In the genomic region with DNA sequence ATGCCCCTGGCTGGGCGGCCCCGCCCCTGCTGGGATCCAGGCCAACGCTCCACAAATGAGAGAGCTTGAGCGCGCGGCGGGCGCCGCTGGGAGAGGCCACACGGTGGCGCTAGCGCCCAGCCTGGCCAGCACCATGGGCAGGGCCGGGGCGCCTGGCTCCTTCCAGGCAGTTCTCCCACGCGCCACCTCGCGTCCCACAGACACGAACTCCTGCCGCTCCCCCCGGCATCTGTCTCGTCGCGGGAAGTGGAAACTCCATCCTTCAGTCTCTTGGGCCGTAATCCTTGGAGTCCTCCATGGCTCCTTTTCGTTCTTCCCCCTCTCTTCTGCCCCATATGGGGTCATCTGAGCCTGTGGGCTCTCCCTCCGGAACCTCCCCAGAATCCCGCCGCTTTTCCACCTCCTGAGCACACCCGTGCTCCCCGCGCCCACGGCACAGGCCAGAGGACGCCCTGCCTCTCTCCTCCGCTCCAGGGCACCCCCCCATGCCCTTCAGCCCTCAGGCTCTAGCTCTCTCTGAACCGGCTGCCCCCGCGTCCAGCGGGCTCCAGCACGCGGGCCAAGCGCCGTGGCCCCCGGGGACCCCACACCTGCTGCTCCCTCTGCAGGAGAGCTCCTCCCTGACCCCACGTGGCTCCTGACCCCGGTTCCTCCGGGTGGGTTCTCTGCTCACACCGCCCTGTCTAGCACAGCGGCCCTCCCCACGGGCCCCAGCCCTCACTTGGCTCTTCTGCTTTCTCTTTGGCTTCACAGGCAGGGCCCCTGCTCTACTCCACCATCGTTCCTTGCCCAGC, we compare ENCODE assay signal across 8 cellular contexts. TPM values are rescaled to one million over a fixed set of nuclear protein-coding genes. Genes with fewer than 3 reads are reported as not detected.
DNase-seq lines count a peak whose midpoint lies in the region; ATAC-seq and TF ChIP-seq lines count a peak whose summit lies in the region.

No MANE protein-coding gene starts in this region.

- WGBS in HUES64: 24% methylated on average over 51 of the region's 51 CpGs

- POLR2A ChIA-PET in naive thymus-derived CD4-positive, alpha-beta T cell (lab: Charles Lee): no interaction called here

- no peaks in the 10 kb centered on the region for H3K9me3 ChIP-seq in HUES64 (ENCODE audit: insufficient read depth, low read depth, low read length)
- H3K9me3 ChIP-seq in fibroblast of lung (ENCODE audit: control insufficient read depth, insufficient read depth, low read depth, low read length): no peaks in the 10 kb centered on the region
- H3K9me3 ChIP-seq in naive thymus-derived CD4-positive, alpha-beta T cell (ENCODE audit: control insufficient read depth in 2 of 3, low read length in 3 of 3): no peaks in the 10 kb centered on the region

- H3K9ac ChIP-seq in HUES64 (ENCODE audit: low read depth, low read length) (0 out of 2 replicates have a peak overlapping the region, but pooled peaks have one; percentile 10), fibroblast of lung (ENCODE audit: insufficient read depth, low read length) (no peak overlapping the region)

- H3K27me3 ChIP-seq in HUES64 (ENCODE audit: insufficient read depth, low read length): peaks cover 4% of the 10 kb centered on the region; the same call in 1 of the 2 replicates
- H3K27me3 ChIP-seq in fibroblast of lung (ENCODE audit: control insufficient read depth, insufficient read depth, low read length): no peaks in the 10 kb centered on the region
- H3K27me3 ChIP-seq in naive thymus-derived CD4-positive, alpha-beta T cell (ENCODE audit: control insufficient read depth in 2 of 2, insufficient read depth in 2 of 2, low read length in 2 of 2): no peaks in the 10 kb centered on the region

- H2AFZ ChIP-seq in fibroblast of lung (ENCODE audit: low read length): peak overlapping the region; percentile 58

- TF ChIP-seq CTCF in AG10803 (conservative IDR thresholded peaks at IDR 0.05; ENCODE audit: low read length): peak; percentile 72
- TF ChIP-seq CTCF in fibroblast of lung (conservative IDR thresholded peaks at IDR 0.05 in 1 of 2, IDR thresholded peaks at IDR 0.05 in 1 of 2; ENCODE audit: low read depth in 1 of 2, low read length in 2 of 2): peak; percentile 75 to 76

- H3K36me3 Mint-ChIP-seq in activated T-cell treated with anti-CD3 and anti-CD28 coated beads, Interleukin-2, amount 50 U/mL, for 72 hours (ENCODE audit: insufficient read depth in 2 of 2): peaks cover 2 to 13% of the 10 kb centered on the region in 2 donors
- peaks cover 0 to 9% (median 0%) of the 10 kb centered on the region in 5 donors for H3K36me3 Mint-ChIP-seq in naive thymus-derived CD4-positive, alpha-beta T cell

- H3K4me2 ChIP-seq in fibroblast of lung (ENCODE audit: extremely low read depth, insufficient read depth, low read length): peak overlapping the region; percentile 58

- DNase-seq in AG10803 (ENCODE audit: low read depth): peak; percentile 83
- peak; percentile 89 for DNase-seq in GM19238 (ENCODE audit: insufficient read length, low spot score)
- DNase-seq in OCI-M1 (lab: John Stamatoyannopoulos, UW): peak; percentile 85
- peak; percentile 65 to 73 for DNase-seq in activated T-cell treated with anti-CD3 and anti-CD28 coated beads, Interleukin-2, amount 50 U/mL, for 72 hours
- peak; percentile 77 to 87 for DNase-seq in fibroblast of lung (ENCODE audit: low read depth in 2 of 2)
- peak in 8 of 9 donors; percentile 6 to 76 (median 42) for DNase-seq in naive thymus-derived CD4-positive, alpha-beta T cell
- peak; percentile 35 to 55 for DNase-seq in stimulated activated CD8-positive, alpha-beta memory T cell treated with anti-CD3 and anti-CD28 coated beads, Interleukin-7, amount 100 ng/mL, for 48 hours (ENCODE audit: extremely low read depth in 1 of 2, low read depth in 1 of 2)

- CTCF ChIA-PET in naive thymus-derived CD4-positive, alpha-beta T cell (lab: Charles Lee): no interaction called here

- H3K27ac Mint-ChIP-seq in activated T-cell treated with anti-CD3 and anti-CD28 coated beads, Interleukin-2, amount 50 U/mL, for 72 hours: no peak overlapping the region
- no peak overlapping the region for H3K27ac Mint-ChIP-seq in naive thymus-derived CD4-positive, alpha-beta T cell

- no peaks in the 10 kb centered on the region for H3K27me3 Mint-ChIP-seq in activated T-cell treated with anti-CD3 and anti-CD28 coated beads, Interleukin-2, amount 50 U/mL, for 72 hours (ENCODE audit: low read depth)
- no peaks in the 10 kb centered on the region for H3K27me3 Mint-ChIP-seq in naive thymus-derived CD4-positive, alpha-beta T cell

- no peaks in the 10 kb centered on the region for H4K20me1 ChIP-seq in fibroblast of lung (ENCODE audit: control insufficient read depth, extremely low read depth, insufficient read depth, low read length)

- intact Hi-C loops in naive thymus-derived CD4-positive, alpha-beta T cell (cut with micrococcal nuclease): loop anchor here in 1 of 2 donors (1.0 to 10.0 kb wide), 2 partner anchors 348 to 657 kb away; no protein-coding TSS in a partner anchor

- H3K9me3 Mint-ChIP-seq in activated T-cell treated with anti-CD3 and anti-CD28 coated beads, Interleukin-2, amount 50 U/mL, for 72 hours: no peaks in the 10 kb centered on the region
- no peaks in the 10 kb centered on the region for H3K9me3 Mint-ChIP-seq in naive thymus-derived CD4-positive, alpha-beta T cell

- H3K4me3 Mint-ChIP-seq in activated T-cell treated with anti-CD3 and anti-CD28 coated beads, Interleukin-2, amount 50 U/mL, for 72 hours: peak overlapping the region in 1 of 2 donors; percentile 17
- peak overlapping the region in 7 of 10 donors; percentile 47 to 76 (median 58) for H3K4me3 Mint-ChIP-seq in naive thymus-derived CD4-positive, alpha-beta T cell

- peaks cover 7% of the 10 kb centered on the region for H3K4me1 ChIP-seq in HUES64 (ENCODE audit: insufficient read depth, low read length)
- H3K4me1 ChIP-seq in fibroblast of lung (ENCODE audit: control insufficient read depth, extremely low read depth, insufficient read depth, low read length): no peaks in the 10 kb centered on the region
- H3K4me1 ChIP-seq in naive thymus-derived CD4-positive, alpha-beta T cell (ENCODE audit: control insufficient read depth in 2 of 2, insufficient read depth in 2 of 2, low read length in 2 of 2): no peaks in the 10 kb centered on the region

- H3K4me1 Mint-ChIP-seq in activated T-cell treated with anti-CD3 and anti-CD28 coated beads, Interleukin-2, amount 50 U/mL, for 72 hours (ENCODE audit: low read depth): peaks cover 6% of the 10 kb centered on the region
- H3K4me1 Mint-ChIP-seq in naive thymus-derived CD4-positive, alpha-beta T cell: peaks cover 0 to 13% (median 7%) of the 10 kb centered on the region in 7 donors

- ATAC-seq in activated T-cell treated with anti-CD3 and anti-CD28 coated beads, Interleukin-2, amount 50 U/mL, for 72 hours (replicated peaks in 1 of 2): peak; percentile 79 to 83
- ATAC-seq in naive thymus-derived CD4-positive, alpha-beta T cell: peak; percentile 94

- H3K27ac ChIP-seq in HUES64 (ENCODE audit: low read depth, low read length) (no peak overlapping the region), fibroblast of lung (ENCODE audit: insufficient read depth, low read length) (no peak overlapping the region)
- no peak overlapping the region for H3K27ac ChIP-seq in naive thymus-derived CD4-positive, alpha-beta T cell (ENCODE audit: low read depth, low read length)

- peak overlapping the region; percentile 55 for H3K4me3 ChIP-seq in AG10803 (ENCODE audit: low read length)
- peak overlapping the region; percentile 48 for H3K4me3 ChIP-seq in HUES64 (ENCODE audit: low read length)
- peak overlapping the region; percentile 9 to 52 (median 28) for H3K4me3 ChIP-seq in fibroblast of lung (replicated peaks in 1 of 4; ENCODE audit: control extremely low read depth in 1 of 4, insufficient read depth in 1 of 4, low read depth in 3 of 4, low read length in 4 of 4)
- H3K4me3 ChIP-seq in naive thymus-derived CD4-positive, alpha-beta T cell (ENCODE audit: low read length): no peak overlapping the region

- H3K36me3 ChIP-seq in HUES64 (ENCODE audit: insufficient read depth, low read length) (no peaks in the 10 kb centered on the region), fibroblast of lung (ENCODE audit: control insufficient read depth, insufficient read depth, low read length) (no peaks in the 10 kb centered on the region)
- H3K36me3 ChIP-seq in naive thymus-derived CD4-positive, alpha-beta T cell (ENCODE audit: control insufficient read depth in 2 of 3, insufficient read depth in 3 of 3, low read length in 3 of 3): no peaks in the 10 kb centered on the region

- H3K79me2 ChIP-seq in fibroblast of lung (ENCODE audit: control insufficient read depth, insufficient read depth, low read length): no peaks in the 10 kb centered on the region

RNA-seq across cellular contexts. Expression of a gene that starts 31.9 kb away (rescaled TPM):
- not detected for polyA plus RNA-seq in HUES64 (2013, experiment 1 of 2)
- not detected for polyA plus RNA-seq in HUES64 (2013, experiment 2 of 2)
- not detected for total RNA-seq in activated T-cell treated with anti-CD3 and anti-CD28 coated beads, Interleukin-2, amount 50 U/mL, for 72 hours
- not detected in 2 replicates for total RNA-seq in fibroblast of lung
- not detected in 2 replicates for polyA plus RNA-seq in fibroblast of lung
- polyA plus RNA-seq in fibroblast of lung (2012): not detected in 2 replicates
- polyA minus RNA-seq in fibroblast of lung (ENCODE audit: low replicate concordance): not detected in 2 replicates
- total RNA-seq in naive thymus-derived CD4-positive, alpha-beta T cell: not detected
- not detected for polyA plus RNA-seq in naive thymus-derived CD4-positive, alpha-beta T cell
